ENCODE assay signal across 17 cellular contexts in the genomic region with DNA sequence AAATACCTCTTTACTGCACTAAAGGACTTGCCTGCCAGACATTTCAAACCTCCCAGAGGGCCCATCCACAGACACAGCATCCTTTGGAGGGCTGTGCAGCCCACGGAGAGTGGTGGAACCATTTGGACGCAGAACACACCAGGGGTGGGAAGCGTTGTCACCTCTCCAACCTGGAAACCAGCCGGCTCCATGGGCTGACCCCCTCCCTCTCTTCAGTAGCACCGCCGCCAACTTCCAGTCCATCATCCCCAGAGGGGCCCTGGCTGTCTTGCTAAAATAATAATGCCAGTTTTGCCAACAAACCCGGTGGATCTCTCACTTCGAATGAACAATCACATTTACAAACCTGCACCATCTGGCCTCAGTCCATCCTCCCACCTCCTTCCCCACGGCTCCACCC.
"Had no signal": no experiment of that assay in that cellular context is flagged by ENCODE, and none has a peak within 500 bp of the region (broad histone marks: within the 10 kb centered on the region; RNA-seq: fewer than 3 reads in every experiment).

No MANE protein-coding gene starts in this region.

- H3K9me3 ChIP-seq: SJSA1 had no signal

- DNase-seq: KBM-7, MV-4-11, NCI-H1048, NCI-H1105, NCI-H1417, NCI-H1436 treated with DMSO at 0.1 percent for 48 hours, NCI-H1694, NCI-H1930, NCI-H2107, NCI-H2227 treated with DMSO at 0.1 percent for 48 hours, NCI-H526 treated with DMSO at 0.1 percent for 48 hours, NCI-H774, Right ventricle myocardium superior, RPMI8226, SIG-M5 had no signal

- H3K27ac ChIP-seq: SJSA1, SK-N-MC had no signal

- H3K36me3 ChIP-seq: SJSA1 had no signal

- H3K4me1 ChIP-seq: SJSA1 had no signal

- H3K27me3 ChIP-seq: SJSA1 had no signal

- H3K4me3 ChIP-seq: SJSA1, SK-N-MC had no signal
